In genomic region chr6:29752451-29753308, GRCh38 we compare ENCODE assay signal across 1 cellular context.
TF ChIP-seq lines count a peak whose summit lies in the region.

No MANE protein-coding gene starts in this region.

TF ChIP-seq in K562, 482 proteins besides CTCF, POLR2A, EP300 and RAD21 (continued from another document and continues in another):
- TF ChIP-seq ID3 (CRISPR knock-in tag; IDR thresholded peaks at IDR 0.05) (no peak), ID3 (tag; IDR thresholded peaks at IDR 0.05) (no peak), SRSF3 (IDR thresholded peaks at IDR 0.05; ENCODE audit: insufficient read depth, low read length) (no peak), ZNF395 (CRISPR knock-in tag; IDR thresholded peaks at IDR 0.05) (no peak), E2F4 (CRISPR knock-in tag; IDR thresholded peaks at IDR 0.05; ENCODE audit: low read depth) (no peak), ZBTB12 (CRISPR knock-in tag; IDR thresholded peaks at IDR 0.05) (no peak), STAT6 (CRISPR knock-in tag; IDR thresholded peaks at IDR 0.05) (peak; percentile 70; the same call in 1 of the 2 replicates), ELK1 (CRISPR knock-in tag; IDR thresholded peaks at IDR 0.05) (no peak), EP400 (IDR thresholded peaks at IDR 0.05) (peak; percentile 55), TAF1 (IDR thresholded peaks at IDR 0.05; ENCODE audit: control insufficient read depth, extremely low read depth, insufficient read depth, low read length, severe bottlenecking) (peak; percentile 46), ZNF263 (CRISPR knock-in tag; IDR thresholded peaks at IDR 0.05; ENCODE audit: borderline replicate concordance) (peak; percentile 71), HDAC2 (IDR thresholded peaks at IDR 0.05) (0 out of 2 replicates have a peak, but pooled peaks have one; percentile 17), ATF7 (IDR thresholded peaks at IDR 0.05) (peak; percentile 79), YY1 (IDR thresholded peaks at IDR 0.05; ENCODE audit: borderline replicate concordance in 1 of 3, control insufficient read depth in 1 of 3, extremely low read depth in 1 of 3, insufficient read depth in 3 of 3, insufficient read length in 1 of 3, insufficient replicate concordance in 2 of 3, low read depth in 1 of 3, low read length in 2 of 3) (peak in 2 of 3 experiments; percentile 66 to 68), NR1H2 (CRISPR knock-in tag; IDR thresholded peaks at IDR 0.05) (no peak), TARDBP (IDR thresholded peaks at IDR 0.05) (0 out of 2 replicates have a peak, but pooled peaks have one; percentile 19), ASH1L (IDR thresholded peaks at IDR 0.05; ENCODE audit: borderline replicate concordance, low read depth, partially characterized antibody) (no peak), FIP1L1 (IDR thresholded peaks at IDR 0.05; ENCODE audit: low read depth, low read length, poor library complexity, severe bottlenecking) (no peak), GABPB2 (CRISPR knock-in tag; conservative IDR thresholded peaks at IDR 0.05) (peak; percentile 67; the same call in 1 of the 2 replicates), TRIM24 (IDR thresholded peaks at IDR 0.05) (no peak), ZNF212 (CRISPR knock-in tag; IDR thresholded peaks at IDR 0.05) (no peak), ATF3 (IDR thresholded peaks at IDR 0.05) (no peak; the same call in 1 of the 2 replicates), ATF3 (CRISPR knock-in tag; conservative IDR thresholded peaks at IDR 0.05) (no peak; the same call in 1 of the 2 replicates), E2F5 (CRISPR knock-in tag; IDR thresholded peaks at IDR 0.05) (no peak), TEAD1 (CRISPR knock-in tag; IDR thresholded peaks at IDR 0.05) (peak; percentile 70 to 97), ZSCAN32 (CRISPR knock-in tag; IDR thresholded peaks at IDR 0.05) (0 out of 2 replicates have a peak, but pooled peaks have one; percentile 52), SRSF7 (optimal IDR thresholded peaks at IDR 0.05; ENCODE audit: low read depth, low read length) (no peak), ZNF76 (CRISPR knock-in tag; IDR thresholded peaks at IDR 0.05; ENCODE audit: borderline replicate concordance) (no peak), RBFOX2 (IDR thresholded peaks at IDR 0.05; ENCODE audit: low read depth, low read length) (peak; percentile 85), ZNF318 (IDR thresholded peaks at IDR 0.05; ENCODE audit: borderline replicate concordance in 1 of 2, low read depth in 1 of 2) (no peak), SAP30 (IDR thresholded peaks at IDR 0.05; ENCODE audit: borderline replicate concordance, insufficient read depth, low read depth, low read length, poor library complexity, severe bottlenecking) (peak; percentile 52), NBN (IDR thresholded peaks at IDR 0.05; ENCODE audit: low read depth) (peak; percentile 88), ZNF224 (CRISPR knock-in tag; IDR thresholded peaks at IDR 0.05) (no peak), CREB1 (IDR thresholded peaks at IDR 0.05) (peak; percentile 71), CREB1 (CRISPR knock-in tag; IDR thresholded peaks at IDR 0.05) (peak; percentile 84), ETS2 (tag; IDR thresholded peaks at IDR 0.05; ENCODE audit: borderline replicate concordance, poor library complexity, severe bottlenecking) (no peak), ZFX (CRISPR knock-in tag; IDR thresholded peaks at IDR 0.05) (peak; percentile 85), ARID2 (IDR thresholded peaks at IDR 0.05) (no peak), MYC (IDR thresholded peaks at IDR 0.05; ENCODE audit: low read depth, low read length) (peak; percentile 69), MYC (CRISPR knock-in tag; IDR thresholded peaks at IDR 0.05; ENCODE audit: borderline replicate concordance, low read depth) (no peak; the same call in 1 of the 2 replicates), HDGF (IDR thresholded peaks at IDR 0.05) (no peak), MEF2D (tag; conservative IDR thresholded peaks at IDR 0.05; ENCODE audit: low read depth) (no peak), EWSR1 (IDR thresholded peaks at IDR 0.05; ENCODE audit: borderline replicate concordance, low read depth, partially characterized antibody) (no peak), RBM15 (IDR thresholded peaks at IDR 0.05; ENCODE audit: insufficient read depth, low read length) (no peak), NR2C1 (IDR thresholded peaks at IDR 0.05) (no peak; the same call in 1 of the 2 replicates), NR2C1 (tag; IDR thresholded peaks at IDR 0.05) (peak; percentile 71), FOXP1 (CRISPR knock-in tag; IDR thresholded peaks at IDR 0.05) (0 out of 2 replicates have a peak, but pooled peaks have one; percentile 29), KLF6 (CRISPR knock-in tag; IDR thresholded peaks at IDR 0.05; ENCODE audit: borderline replicate concordance) (no peak), BDP1 (IDR thresholded peaks at IDR 0.05; ENCODE audit: insufficient read depth, insufficient read length) (no peak), CAMTA2 (CRISPR knock-in tag; conservative IDR thresholded peaks at IDR 0.05) (no peak), RNF2 (IDR thresholded peaks at IDR 0.05) (no peak)
